In the genomic region with DNA sequence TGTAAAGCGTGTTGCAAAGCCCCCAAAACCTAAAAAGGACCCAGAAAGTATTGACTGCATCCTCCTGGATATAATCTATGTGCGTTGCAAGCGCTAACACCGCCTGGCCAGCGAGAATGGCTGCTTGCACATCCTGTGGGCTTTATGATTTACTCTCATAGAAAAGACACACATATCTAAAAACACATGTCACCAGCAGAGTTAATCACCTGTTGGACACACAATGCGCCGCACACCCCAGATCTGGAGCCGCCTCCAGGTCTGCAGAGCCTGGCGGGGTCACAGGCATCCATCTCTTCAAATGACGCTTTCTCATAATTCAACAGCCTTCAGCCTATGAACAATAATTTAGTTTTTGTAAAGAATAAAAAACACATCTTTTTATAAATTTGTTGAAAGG, we compare ENCODE assay signal across 20 cellular contexts.
"Had no signal": no experiment of that assay in that cellular context is flagged by ENCODE, and none has a peak within 500 bp of the region (broad histone marks: within the 10 kb centered on the region; RNA-seq: fewer than 3 reads in every experiment).

No MANE protein-coding gene starts in this region.

- DNase-seq: KBM-7, MV-4-11, NCI-H1048, NCI-H1105, NCI-H1436 treated with DMSO at 0.1 percent for 48 hours, NCI-H1694, NCI-H187 treated with DMSO at 0.1 percent for 48 hours, NCI-H2029 treated with DMSO at 0.1 percent for 48 hours, NCI-H2171 treated with DMSO at 0.1 percent for 48 hours, NCI-H226, NCI-H446, NCI-H510A, NCI-H524 treated with DMSO at 0.1 percent for 48 hours, NCI-H774, Right ventricle myocardium superior, RPMI8226, SIG-M5 had no signal

- H3K4me3 ChIP-seq: SJSA1, SK-N-MC had no signal

- H3K27ac ChIP-seq: HL-60, SJSA1, SK-N-MC had no signal

- H3K9me3 ChIP-seq: SJSA1 had no signal

- H3K36me3 ChIP-seq: SJSA1 had no signal
